ENCODE assay signal across 9 cellular contexts in the genomic region with DNA sequence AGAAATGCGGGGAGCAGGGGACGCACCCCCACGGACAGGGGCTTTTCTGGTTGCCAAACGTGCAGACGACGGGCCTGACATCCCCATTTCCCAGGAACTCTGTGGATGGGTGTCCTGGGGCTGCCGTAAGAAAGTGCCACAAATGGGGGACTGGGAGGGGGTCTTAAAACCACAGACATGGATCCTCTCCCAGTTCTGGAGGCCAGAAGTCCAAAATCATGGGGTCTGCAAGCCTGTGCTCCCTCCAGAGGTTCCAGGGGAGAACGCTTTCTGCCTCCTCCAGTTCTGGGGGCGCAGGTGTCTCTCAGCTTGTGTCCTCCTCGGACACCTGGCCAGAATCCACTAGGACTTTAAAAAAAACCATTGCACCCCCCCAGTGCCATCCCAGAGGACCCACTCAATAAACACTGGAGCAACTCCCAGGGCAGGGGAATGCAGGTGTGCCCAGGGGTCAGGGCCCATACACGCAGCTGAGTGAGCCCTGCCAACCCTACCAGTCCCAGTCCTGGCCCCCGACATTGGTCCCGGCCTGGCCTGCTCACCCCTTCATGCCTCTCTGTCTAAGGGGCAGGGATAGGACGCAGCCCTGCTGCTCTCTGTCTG.
A peak's percentile ranks its signal among the peaks of the same experiment; 100 is the strongest.
DNase-seq lines count a peak whose midpoint lies in the region; ATAC-seq, FAIRE-seq and TF ChIP-seq lines count a peak whose summit lies in the region.
"Had no signal": no experiment of that assay in that cellular context is flagged by ENCODE, and none has a peak within 500 bp of the region (broad histone marks: within the 10 kb centered on the region; RNA-seq: fewer than 3 reads in every experiment).

No MANE protein-coding gene starts in this region.

- peak overlapping the region; percentile 70 for H3K4me3 ChIP-seq in GM23338
- no peak overlapping the region for H3K4me3 ChIP-seq in K562
- peak overlapping the region in 1 of 2 donors; percentile 38 for H3K4me3 ChIP-seq in left lung
- peak overlapping the region in 4 of 7 experiments; percentile 29 to 39 (median 31) for H3K4me3 ChIP-seq in skin epidermis
- H3K4me3 ChIP-seq in BE2C (ENCODE audit: low read depth, low read length), result no peak overlapping the region

- peaks cover 29% of the 10 kb centered on the region for H3K9me3 Mint-ChIP-seq in GM23338

- peaks cover 13% of the 10 kb centered on the region for H3K4me1 Mint-ChIP-seq in GM23338

- CTCF ChIA-PET in K562 (lab: Yijun Ruan, JAX; ENCODE audit: low intra/inter-chr PET ratio), result interaction anchor here (0.6 to 3.5 kb wide), 3 partner anchors 31 to 796 kb away, joined by 4 to 47 read pairs (median 6); a partner anchor contains a TSS

- ATAC-seq in GM23338, result no peak
- ATAC-seq in K562, result no peak
- no peak for ATAC-seq in left lung
- no peak for ATAC-seq in HG02973 (IDR thresholded peaks at IDR 0.05; ENCODE audit: unreplicated experiment)
- ATAC-seq in HG03432 (IDR thresholded peaks at IDR 0.05; ENCODE audit: unreplicated experiment), result no peak

- no peak overlapping the region for H3K27ac Mint-ChIP-seq in GM23338

- H3K9me3 ChIP-seq in K562 (replicated peaks; ENCODE audit: control insufficient read depth, insufficient read depth, low read depth, low read length), result no peaks in the 10 kb centered on the region
- peaks cover 0 to 5% of the 10 kb centered on the region in 2 donors for H3K9me3 ChIP-seq in left lung
- no peaks in the 10 kb centered on the region for H3K9me3 ChIP-seq in BE2C

- H3K4me2 ChIP-seq in GM23338 (peak overlapping the region; percentile 94), K562 (ENCODE audit: insufficient read depth, low read length) (no peak overlapping the region)

- in situ Hi-C loops in K562 (cut with MboI), result loop anchor here (5.0 kb wide), 1 partner anchor 107 kb away; no protein-coding TSS in a partner anchor

- POLR2A ChIA-PET in K562 (lab: Yijun Ruan, JAX), result interaction anchor here (0.6 to 3.0 kb wide), 7 partner anchors 8 to 115 kb away, joined by 3 to 26 read pairs (median 3); a partner anchor contains a TSS

- no peaks in the 10 kb centered on the region for H3K9me2 ChIP-seq in GM23338 (ENCODE audit: insufficient read depth)

- H4K20me1 ChIP-seq in GM23338 (replicated peaks; ENCODE audit: insufficient read depth) (no peaks in the 10 kb centered on the region), K562 (replicated peaks; ENCODE audit: control insufficient read depth, insufficient read depth, low read length) (no peaks in the 10 kb centered on the region; the same call in 1 of the 2 replicates)

- no peak for TF ChIP-seq POLR2A in K562 (conservative IDR thresholded peaks at IDR 0.05)

- TF ChIP-seq RAD21 in K562 (CRISPR knock-in tag; conservative IDR thresholded peaks at IDR 0.05 in 1 of 2, IDR thresholded peaks at IDR 0.05 in 1 of 2), result no peak

- DNase-seq in GM23338 (ENCODE audit: low spot score) (no peak), K562 (ENCODE audit: extremely low read depth in 1 of 4, low spot score in 3 of 4) (no peak), left lung (peak in 1 of 2 donors; percentile 25), DMS79 treated with DMSO at 0.1 percent for 48 hours (lab: John Stamatoyannopoulos, UW) (no peak), BE2C (no peak)
- DNase-seq: KG1 had no signal

- intact Hi-C loops in K562 (cut with micrococcal nuclease), result loop anchor here (1.0 kb wide), 1 partner anchor 105 kb away; no protein-coding TSS in a partner anchor
- intact Hi-C loops in left lung (cut with DNase I), result loop anchor here in 1 of 2 donors (10.0 kb wide), 1 partner anchor 105 kb away; a partner anchor contains a TSS

- H3K9ac ChIP-seq in K562 (ENCODE audit: insufficient read depth in 1 of 2, low read depth in 2 of 2, low read length in 2 of 2), result peak overlapping the region in 1 of 2 experiments; percentile 52; a peak in 1 of 4 replicates

- TF ChIP-seq EP300 in K562 (IDR thresholded peaks at IDR 0.05; ENCODE audit: low read length), result no peak

- no peak overlapping the region for H2AFZ ChIP-seq in GM23338
- 0 out of 2 replicates have a peak overlapping the region, but pooled peaks have one; percentile 44 for H2AFZ ChIP-seq in K562 (ENCODE audit: low read depth, low read length)

- TF ChIP-seq CTCF in GM23338 (conservative IDR thresholded peaks at IDR 0.05; ENCODE audit: low read depth in 2 of 2) (no peak), K562 (IDR thresholded peaks at IDR 0.05 in 2 of 3, conservative IDR thresholded peaks at IDR 0.05 in 1 of 3; ENCODE audit: insufficient read depth in 2 of 3, low read depth in 1 of 3, low read length in 3 of 3) (no peak; a peak in 1 of 6 replicates), left lung (IDR thresholded peaks at IDR 0.05) (no peak), BE2C (IDR thresholded peaks at IDR 0.05; ENCODE audit: low read depth, low read length) (no peak)

- H3K36me3 ChIP-seq in GM23338 (ENCODE audit: insufficient read depth) (no peaks in the 10 kb centered on the region), K562 (ENCODE audit: control insufficient read depth, insufficient read depth, low read length) (no peaks in the 10 kb centered on the region), left lung (no peaks in the 10 kb centered on the region), BE2C (no peaks in the 10 kb centered on the region)

- peaks cover 22% of the 10 kb centered on the region for H3K36me3 Mint-ChIP-seq in GM23338 (ENCODE audit: low read depth)

- no peak for FAIRE-seq in K562 (lab: Jason Lieb, UNC)

- H3K27me3 Mint-ChIP-seq in GM23338 (ENCODE audit: insufficient read depth, low read depth, poor library complexity), result peaks cover 16% of the 10 kb centered on the region

- no peaks in the 10 kb centered on the region for H3K79me2 ChIP-seq in GM23338 (replicated peaks; ENCODE audit: insufficient read depth)
- H3K79me2 ChIP-seq in K562 (ENCODE audit: control insufficient read depth, insufficient read depth, low read length), result no peaks in the 10 kb centered on the region

- peak overlapping the region; percentile 73; the same call in 2 of the 3 replicates for H3K4me3 Mint-ChIP-seq in GM23338

- 7% methylated on average over 11 of the region's 14 CpGs for WGBS in K562 (ENCODE audit: insufficient coverage, low coverage, missing lambda C conversion rate)

- peak overlapping the region; percentile 94 for H3K27ac ChIP-seq in GM23338 (ENCODE audit: low read depth)
- no peak overlapping the region for H3K27ac ChIP-seq in K562 (ENCODE audit: extremely low read depth, low read depth, low read length)
- peak overlapping the region; percentile 58 to 76 for H3K27ac ChIP-seq in left lung
- H3K27ac ChIP-seq in skin epidermis, result peak overlapping the region in 15 of 21 experiments; percentile 9 to 82 (median 64)

- no TSS peak for BruUV-seq in K562 (replicated peaks; lab: Mats Ljungman, UMichigan)

- peaks cover 17% of the 10 kb centered on the region for H3F3A ChIP-seq in GM23338 (replicated peaks; ENCODE audit: low read depth)

- H3K4me1 ChIP-seq in GM23338 (ENCODE audit: insufficient read depth), result peaks cover 26% of the 10 kb centered on the region
- peaks cover 0 to 24% of the 10 kb centered on the region in 2 experiments; a peak in 2 of 5 replicates for H3K4me1 ChIP-seq in K562 (replicated peaks in 1 of 2; ENCODE audit: control insufficient read depth in 2 of 2, insufficient read depth in 2 of 2, low read length in 2 of 2)
- peaks cover 20 to 38% of the 10 kb centered on the region in 2 donors for H3K4me1 ChIP-seq in left lung
- no peaks in the 10 kb centered on the region for H3K4me1 ChIP-seq in BE2C

- H3K27me3 ChIP-seq in GM23338 (ENCODE audit: insufficient read depth) (no peaks in the 10 kb centered on the region), K562 (ENCODE audit: control insufficient read depth in 2 of 2, insufficient read depth in 2 of 2, low read length in 2 of 2) (peaks cover 0 to 29% of the 10 kb centered on the region in 2 experiments; a peak in 3 of 5 replicates), left lung (peaks cover 0 to 8% of the 10 kb centered on the region in 2 donors), BE2C (no peaks in the 10 kb centered on the region)

- H3K9me1 ChIP-seq in K562 (ENCODE audit: control insufficient read depth, insufficient read depth, low read length), result no peaks in the 10 kb centered on the region

TF ChIP-seq in GM23338, 12 proteins besides CTCF, POLR2A, EP300 and RAD21 (continues in another document):
- TF ChIP-seq POLR2AphosphoS5 (IDR thresholded peaks at IDR 0.05; ENCODE audit: low read depth) (no peak), EZH2phosphoT487 (IDR thresholded peaks at IDR 0.05; ENCODE audit: unreplicated experiment) (no peak), ZNF331 (CRISPR knock-in tag; IDR thresholded peaks at IDR 0.05; ENCODE audit: low read depth) (no peak), STAT1 (IDR thresholded peaks at IDR 0.05; ENCODE audit: unreplicated experiment) (no peak), ZNF114 (CRISPR knock-in tag; IDR thresholded peaks at IDR 0.05) (no peak), JUNB (IDR thresholded peaks at IDR 0.05; ENCODE audit: unreplicated experiment) (no peak)
- TF ChIP-seq, protein P1, sequence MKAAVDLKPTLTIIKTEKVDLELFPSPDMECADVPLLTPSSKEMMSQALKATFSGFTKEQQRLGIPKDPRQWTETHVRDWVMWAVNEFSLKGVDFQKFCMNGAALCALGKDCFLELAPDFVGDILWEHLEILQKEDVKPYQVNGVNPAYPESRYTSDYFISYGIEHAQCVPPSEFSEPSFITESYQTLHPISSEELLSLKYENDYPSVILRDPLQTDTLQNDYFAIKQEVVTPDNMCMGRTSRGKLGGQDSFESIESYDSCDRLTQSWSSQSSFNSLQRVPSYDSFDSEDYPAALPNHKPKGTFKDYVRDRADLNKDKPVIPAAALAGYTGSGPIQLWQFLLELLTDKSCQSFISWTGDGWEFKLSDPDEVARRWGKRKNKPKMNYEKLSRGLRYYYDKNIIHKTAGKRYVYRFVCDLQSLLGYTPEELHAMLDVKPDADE (IDR thresholded peaks at IDR 0.05), result no peak

TF ChIP-seq in K562, 482 proteins besides CTCF, POLR2A, EP300 and RAD21:
- TF ChIP-seq SRSF9 (IDR thresholded peaks at IDR 0.05; ENCODE audit: borderline replicate concordance, low read depth, low read length) (no peak), NR3C1 (CRISPR knock-in tag; IDR thresholded peaks at IDR 0.05) (no peak), CBX2 (IDR thresholded peaks at IDR 0.05; ENCODE audit: insufficient read depth, low read length, poor library complexity, severe bottlenecking) (no peak)
- TF ChIP-seq, protein P2, sequence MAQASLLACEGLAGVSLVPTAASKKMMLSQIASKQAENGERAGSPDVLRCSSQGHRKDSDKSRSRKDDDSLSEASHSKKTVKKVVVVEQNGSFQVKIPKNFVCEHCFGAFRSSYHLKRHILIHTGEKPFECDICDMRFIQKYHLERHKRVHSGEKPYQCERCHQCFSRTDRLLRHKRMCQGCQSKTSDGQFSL (CRISPR knock-in tag; IDR thresholded peaks at IDR 0.05), result no peak
- TF ChIP-seq, protein P2 (tag; IDR thresholded peaks at IDR 0.05), result 0 out of 4 replicates have a peak, but pooled peaks of 1 of the 2 experiments have one; percentile 25

Comparison
In these comparisons a context has a peak if more than half of its experiments do, and no peak if none do; other contexts are left out.
1. H3K4me3 ChIP-seq: peak in GM23338 (single experiment) and skin epidermis (4 of 7); none in K562 (single experiment) and BE2C (single experiment).